In genomic region chr5:150350524-150351344, GRCh38 we compare ENCODE assay signal across 9 cellular contexts. TPM values are rescaled to one million over a fixed set of nuclear protein-coding genes. Genes with fewer than 3 reads are reported as not detected.
DNase-seq lines count a peak whose midpoint lies in the region; ATAC-seq and TF ChIP-seq lines count a peak whose summit lies in the region.
"Had no signal": no experiment of that assay in that cellular context is flagged by ENCODE, and none has a peak within 500 bp of the region (broad histone marks: within the 10 kb centered on the region; RNA-seq: fewer than 3 reads in every experiment).

No MANE protein-coding gene starts in this region.

- 43 to 50% (median 48%) methylated on average over 7 of the region's 7 CpGs for WGBS in psoas muscle, 3 donors

- no peaks in the 10 kb centered on the region for H3K9me2 ChIP-seq in DOHH2 (replicated peaks; ENCODE audit: control insufficient read depth, low read length)

- intact Hi-C loops in left cardiac atrium (cut with DNase I) (no loop called here), psoas muscle (cut with DNase I) (loop anchor here (5.0 to 10.0 kb wide), 4 partner anchors 78 to 188 kb away; partner anchors contain the start of gene CDX1 (in 1 of the 2))

- H3K27ac ChIP-seq in DOHH2 (ENCODE audit: low read depth, low read length) (no peak overlapping the region), SJSA1 (no peak overlapping the region), psoas muscle (no peak overlapping the region)
- H3K27ac ChIP-seq: epithelial cell of prostate had no signal

- H3F3A ChIP-seq in DOHH2 (ENCODE audit: control insufficient read depth, insufficient read depth) = no peaks in the 10 kb centered on the region

- H3K4me3 ChIP-seq in DOHH2 (ENCODE audit: low read length) (no peak overlapping the region), SJSA1 (no peak overlapping the region), psoas muscle (no peak overlapping the region)

- H3K27me3 ChIP-seq in DOHH2 (ENCODE audit: control insufficient read depth, low read length) = no peaks in the 10 kb centered on the region
- H3K27me3 ChIP-seq in SJSA1 (replicated peaks) = no peaks in the 10 kb centered on the region
- no peaks in the 10 kb centered on the region for H3K27me3 ChIP-seq in psoas muscle (ENCODE audit: insufficient read depth in 3 of 3, low read length in 2 of 3)

- H4K20me1 ChIP-seq in DOHH2 (ENCODE audit: control insufficient read depth, insufficient read depth, low read depth, low read length) = no peaks in the 10 kb centered on the region

- no peaks in the 10 kb centered on the region for H3K9me3 ChIP-seq in DOHH2 (ENCODE audit: control insufficient read depth, insufficient read depth, low read length)
- no peaks in the 10 kb centered on the region for H3K9me3 ChIP-seq in SJSA1 (replicated peaks)
- H3K9me3 ChIP-seq in psoas muscle = no peaks in the 10 kb centered on the region

- DNase-seq in GM20000 (ENCODE audit: low spot score) (peak; percentile 82), SJSA1 (ENCODE audit: low read depth in 1 of 2, low spot score in 2 of 2) (peak; percentile 74 to 82), amniotic epithelial cell (ENCODE audit: low read depth) (peak; percentile 85), left cardiac atrium (peak; percentile 68), psoas muscle (peak; percentile 69 to 86)

- ATAC-seq in HG03565 (IDR thresholded peaks at IDR 0.05; ENCODE audit: unreplicated experiment) (peak; percentile 89), left cardiac atrium (peak; percentile 87), psoas muscle (peak; percentile 95 to 98 (median 98)), HG02970 (IDR thresholded peaks at IDR 0.05; ENCODE audit: low FRiP score, unreplicated experiment) (no peak)

- TF ChIP-seq CTCF in DOHH2 (IDR thresholded peaks at IDR 0.05; ENCODE audit: low read depth, low read length, poor library complexity, severe bottlenecking) (peak; percentile 77), GM20000 (IDR thresholded peaks at IDR 0.05; ENCODE audit: extremely low read depth, missing control alignments) (peak; percentile 45), psoas muscle (IDR thresholded peaks at IDR 0.05) (peak; percentile 62)

- H3K4me1 ChIP-seq in DOHH2 (ENCODE audit: control insufficient read depth, low read length) (peaks cover 14% of the 10 kb centered on the region), SJSA1 (replicated peaks) (peaks cover 11% of the 10 kb centered on the region), psoas muscle (peaks cover 7% of the 10 kb centered on the region)

- peak overlapping the region; percentile 1; the same call in 1 of the 2 replicates for H3K4me2 ChIP-seq in DOHH2 (ENCODE audit: low read length)

- no peaks in the 10 kb centered on the region for H3K36me3 ChIP-seq in DOHH2 (ENCODE audit: control insufficient read depth, low read length)
- no peaks in the 10 kb centered on the region for H3K36me3 ChIP-seq in SJSA1
- no peaks in the 10 kb centered on the region for H3K36me3 ChIP-seq in psoas muscle (ENCODE audit: insufficient read depth in 1 of 2, low read depth in 1 of 2)

- H3K79me2 ChIP-seq in DOHH2 (ENCODE audit: control insufficient read depth, low read length) = no peaks in the 10 kb centered on the region

RNA-seq across cellular contexts. Expression of gene TCOF1, which starts 6.8 kb away (rescaled TPM):
- total RNA-seq in SJSA1 (2014; rRNA removed; shearing (Covaris generic)) = 58.8 and 67.2 TPM in 2 replicates
- 10 to 100 TPM; 17.4 to 18.5 TPM for total RNA-seq in left cardiac atrium
- 10 to 100 TPM; 22.8 to 26.7 (median 23.6) TPM for total RNA-seq in psoas muscle
- polyA plus RNA-seq in psoas muscle = 10 to 100 TPM; 18.3 to 25.6 (median 24.2) TPM

RNA-seq across cellular contexts. Expression of gene ARSI, which starts 48.0 kb away (rescaled TPM):
- total RNA-seq in SJSA1 (2014; rRNA removed; shearing (Covaris generic)) = 0.21 TPM in 1 of 2 replicates, not detected in the other
- total RNA-seq in left cardiac atrium (under 1 TPM; 0.68 to 0.84 TPM), psoas muscle (under 1 TPM in 2 of 4 donors, not detected in 2; 0.15 to 0.45 TPM)
- polyA plus RNA-seq in psoas muscle = not detected

Comparison
In these comparisons a context has a peak if more than half of its experiments do, and no peak if none do; other contexts are left out.
1. intact Hi-C loops: an anchor here in psoas muscle (5.0 to 10.0 kb wide); none called in left cardiac atrium.